Comparison of ENCODE assay signal across 8 cellular contexts in genomic region chr15:75758071-75758872, GRCh38. TPM values are rescaled to one million over a fixed set of nuclear protein-coding genes. Genes with fewer than 3 reads are reported as not detected.
A peak's percentile ranks its signal among the peaks of the same experiment; 100 is the strongest.
DNase-seq lines count a peak whose midpoint lies in the region; ATAC-seq and TF ChIP-seq lines count a peak whose summit lies in the region.

No MANE protein-coding gene starts in this region.

- no peaks in the 10 kb centered on the region for H3K36me3 Mint-ChIP-seq in activated naive CD4-positive, alpha-beta T cell treated with anti-CD3 and anti-CD28 coated beads, Interleukin-2, amount 50 U/mL, for 24 hours

- H4K20me1 ChIP-seq in Loucy (ENCODE audit: insufficient read depth, low read length, poor library complexity, severe bottlenecking): no peaks in the 10 kb centered on the region

- no peaks in the 10 kb centered on the region for H3K27me3 ChIP-seq in Loucy (ENCODE audit: insufficient read depth, low read length, poor library complexity, severe bottlenecking)
- H3K27me3 ChIP-seq in thymus (ENCODE audit: control insufficient read depth, insufficient read depth): no peaks in the 10 kb centered on the region

- peak overlapping the region; percentile 94 for H2AFZ ChIP-seq in Loucy (ENCODE audit: low read length)

- no peaks in the 10 kb centered on the region for H3K27me3 Mint-ChIP-seq in activated naive CD4-positive, alpha-beta T cell treated with anti-CD3 and anti-CD28 coated beads, Interleukin-2, amount 50 U/mL, for 24 hours

- peaks cover 16% of the 10 kb centered on the region for H3K4me1 Mint-ChIP-seq in activated naive CD4-positive, alpha-beta T cell treated with anti-CD3 and anti-CD28 coated beads, Interleukin-2, amount 50 U/mL, for 24 hours

- TF ChIP-seq CTCF in Loucy (conservative IDR thresholded peaks at IDR 0.05; ENCODE audit: low read length): peak; percentile 56

- no peaks in the 10 kb centered on the region for H3K9me3 Mint-ChIP-seq in activated naive CD4-positive, alpha-beta T cell treated with anti-CD3 and anti-CD28 coated beads, Interleukin-2, amount 50 U/mL, for 24 hours

- no peaks in the 10 kb centered on the region for H3K9me3 ChIP-seq in Loucy (ENCODE audit: insufficient read depth, low read depth, low read length)
- H3K9me3 ChIP-seq in thymus (ENCODE audit: control insufficient read depth): no peaks in the 10 kb centered on the region

- DNase-seq in DMS 273 (lab: John Stamatoyannopoulos, UW; ENCODE audit: unreplicated experiment) (peak; percentile 96), SK-N-DZ (ENCODE audit: low spot score) (peak; percentile 93), glomerular endothelial cell (ENCODE audit: extremely low read depth, low read depth, low spot score) (peak; percentile 20), nucleus accumbens (lab: John Stamatoyannopoulos, UW) (peak in 54 of 56 donors; percentile 10 to 88 (median 76))

- no peaks in the 10 kb centered on the region for H3F3A ChIP-seq in Loucy (ENCODE audit: low read depth)

- H3K4me3 Mint-ChIP-seq in activated naive CD4-positive, alpha-beta T cell treated with anti-CD3 and anti-CD28 coated beads, Interleukin-2, amount 50 U/mL, for 24 hours: peak overlapping the region; percentile 88

- H3K36me3 ChIP-seq in Loucy (ENCODE audit: insufficient read depth, low read length): no peaks in the 10 kb centered on the region
- no peaks in the 10 kb centered on the region for H3K36me3 ChIP-seq in thymus (ENCODE audit: control insufficient read depth, insufficient read depth)

- no peaks in the 10 kb centered on the region for H3K9me2 ChIP-seq in Loucy (replicated peaks; ENCODE audit: low read depth, low read length)

- H3K9ac ChIP-seq in Loucy (ENCODE audit: low read depth, low read length, poor library complexity, severe bottlenecking): peak overlapping the region; percentile 99

- peaks cover 9% of the 10 kb centered on the region for H3K79me2 ChIP-seq in Loucy (ENCODE audit: insufficient read depth, low read length)

- H3K27ac ChIP-seq in thymus (ENCODE audit: low read depth): peak overlapping the region; percentile 85

- H3K4me3 ChIP-seq in Loucy (ENCODE audit: low read length, poor library complexity, severe bottlenecking) (peak overlapping the region; percentile 95), thymus (ENCODE audit: low read length) (peak overlapping the region; percentile 88)

- H3K27ac Mint-ChIP-seq in activated naive CD4-positive, alpha-beta T cell treated with anti-CD3 and anti-CD28 coated beads, Interleukin-2, amount 50 U/mL, for 24 hours: peak overlapping the region; percentile 84

- WGBS in thymus: 3% methylated on average over 35 of the region's 35 CpGs

- H3K4me2 ChIP-seq in Loucy (ENCODE audit: low read depth, low read length, poor library complexity, severe bottlenecking): peak overlapping the region; percentile 91

- peak; percentile 76 for ATAC-seq in GM21619 (IDR thresholded peaks at IDR 0.05; ENCODE audit: unreplicated experiment)

- H3K4me1 ChIP-seq in Loucy (ENCODE audit: insufficient read depth, low read length, poor library complexity, severe bottlenecking) (peaks cover 8% of the 10 kb centered on the region), thymus (ENCODE audit: control insufficient read depth, insufficient read depth, low read length) (no peaks in the 10 kb centered on the region)

RNA-seq across cellular contexts. Expression of gene CSPG4, which starts 45.6 kb away (rescaled TPM):
- 2.3 and 2.6 TPM in 2 replicates for polyA plus RNA-seq in SK-N-DZ (2014; cell fraction: cytosol; rRNA removed)
- polyA plus RNA-seq in SK-N-DZ (2014; cell fraction: nucleus; rRNA removed): 1.7 and 2.3 TPM in 2 replicates
- total RNA-seq in glomerular endothelial cell: 3.0 and 15.6 TPM in 2 replicates
- polyA plus RNA-seq in thymus: 4.9 TPM

Comparison
In these comparisons a context has a peak if more than half of its experiments do, and no peak if none do; other contexts are left out.
1. Peak in every context shown above with its lines: DNase-seq, ATAC-seq, H3K4me3 ChIP-seq and H3K27ac ChIP-seq.
2. DNase-seq: peak in every context shown above with its lines; median percentile 96 in DMS 273; 93 in SK-N-DZ; 76 in nucleus accumbens; 20 in glomerular endothelial cell.